1 cellular context compared by ENCODE assay signal in genomic region chr5:41196197-41196596, GRCh38.
TF ChIP-seq lines count a peak whose summit lies in the region.

No MANE protein-coding gene starts in this region.

TF ChIP-seq in IMR-90, 13 proteins besides CTCF, POLR2A, EP300 and RAD21 (continued from another document):
- TF ChIP-seq CEBPB (IDR thresholded peaks at IDR 0.05; ENCODE audit: low read depth, low read length) (no peak), BHLHE40 (IDR thresholded peaks at IDR 0.05; ENCODE audit: low read depth, low read length) (no peak), MXI1 (IDR thresholded peaks at IDR 0.05; ENCODE audit: borderline replicate concordance, low read depth, low read length) (no peak), USF2 (IDR thresholded peaks at IDR 0.05; ENCODE audit: low read depth, low read length) (no peak), RFX5 (IDR thresholded peaks at IDR 0.05; ENCODE audit: low read depth, low read length) (no peak), NFE2L2 (IDR thresholded peaks at IDR 0.05; ENCODE audit: low read depth, low read length) (no peak)
